In genomic region chr12:109946505-109946904, GRCh38 we compare ENCODE assay signal across 11 cellular contexts. TPM values are rescaled to one million over a fixed set of nuclear protein-coding genes. Genes with fewer than 3 reads are reported as not detected.
DNase-seq lines count a peak whose midpoint lies in the region; ATAC-seq and TF ChIP-seq lines count a peak whose summit lies in the region.
"Had no signal": no experiment of that assay in that cellular context is flagged by ENCODE, and none has a peak within 500 bp of the region (broad histone marks: within the 10 kb centered on the region; RNA-seq: fewer than 3 reads in every experiment).

No MANE protein-coding gene starts in this region.

- peak overlapping the region in 1 of 2 experiments; percentile 84 for H2BK12ac ChIP-seq in mesenchymal stem cell (ENCODE audit: low read length in 2 of 2)

- H3K4me3 ChIP-seq in left ventricle myocardium inferior: no peak overlapping the region
- no peak overlapping the region for H3K4me3 ChIP-seq in mesenchymal stem cell (ENCODE audit: insufficient read depth in 1 of 2, low read depth in 1 of 2, low read length in 2 of 2)
- no peak overlapping the region for H3K4me3 ChIP-seq in aorta (ENCODE audit: low read length in 2 of 2)
- H3K4me3 ChIP-seq in WERI-Rb-1 (ENCODE audit: low read depth, low read length): no peak overlapping the region

- peak overlapping the region; percentile 34 for H4K91ac ChIP-seq in mesenchymal stem cell (ENCODE audit: low read length)

- intact Hi-C loops in left ventricle myocardium inferior (cut with micrococcal nuclease): no loop called here
- intact Hi-C loops in left cardiac atrium (cut with DNase I): no loop called here
- intact Hi-C loops in aorta (cut with DNase I): no loop called here

- DNase-seq in left ventricle myocardium inferior (no peak), left cardiac atrium (no peak), mesenchymal stem cell (no peak), aorta (no peak), NCI-H1105 (lab: John Stamatoyannopoulos, UW) (no peak), WERI-Rb-1 (no peak)
- DNase-seq: activated CD8-positive, alpha-beta memory T cell treated with anti-CD3 and anti-CD28 coated beads for 24 hours; NCI-H446 had no signal

- no peak overlapping the region for H2BK120ac ChIP-seq in mesenchymal stem cell (ENCODE audit: low read depth, low read length)

- H3K27ac ChIP-seq in left ventricle myocardium inferior (replicated peaks) (peak overlapping the region; percentile 86), cingulate gyrus (ENCODE audit: low read depth, low read length) (peak overlapping the region; percentile 70), mesenchymal stem cell (ENCODE audit: low read length, poor library complexity, severe bottlenecking) (peak overlapping the region; percentile 48), aorta (ENCODE audit: low read depth in 1 of 2, low read length in 2 of 2) (peak overlapping the region in 1 of 2 donors; percentile 20), WERI-Rb-1 (no peak overlapping the region)
- H3K27ac ChIP-seq: C4-2B had no signal

- H4K8ac ChIP-seq in mesenchymal stem cell (ENCODE audit: low read length): peak overlapping the region; percentile 59

- H3K18ac ChIP-seq in mesenchymal stem cell (ENCODE audit: low read depth in 1 of 2, low read length in 2 of 2): no peak overlapping the region

- ATAC-seq in left cardiac atrium: no peak
- ATAC-seq in aorta (ENCODE audit: low FRiP score): peak; percentile 13
- ATAC-seq in HG02840 (IDR thresholded peaks at IDR 0.05; ENCODE audit: low FRiP score, unreplicated experiment): no peak

- no peak overlapping the region for H3K4me2 ChIP-seq in mesenchymal stem cell (ENCODE audit: low read length, poor library complexity, severe bottlenecking)

- peaks cover 76% of the 10 kb centered on the region for H3K4me1 ChIP-seq in left ventricle myocardium inferior
- peaks cover 24% of the 10 kb centered on the region for H3K4me1 ChIP-seq in mesenchymal stem cell (ENCODE audit: control insufficient read depth, insufficient read depth, low read depth, low read length)
- peaks cover 0 to 2% of the 10 kb centered on the region in 2 donors for H3K4me1 ChIP-seq in aorta (ENCODE audit: control insufficient read depth in 1 of 2, insufficient read depth in 2 of 2, low read length in 2 of 2)

- no peak overlapping the region for H2BK5ac ChIP-seq in mesenchymal stem cell (ENCODE audit: low read depth, low read length, poor library complexity, severe bottlenecking)

- WGBS in mesenchymal stem cell: 32% methylated on average over 5 of the region's 5 CpGs
- WGBS in aorta, 2 donors: 8 to 23% methylated on average over 5 of the region's 5 CpGs

- H3K9me3 ChIP-seq in left ventricle myocardium inferior (replicated peaks) (no peaks in the 10 kb centered on the region), mesenchymal stem cell (ENCODE audit: control insufficient read depth, low read length) (no peaks in the 10 kb centered on the region), aorta (ENCODE audit: control insufficient read depth, low read length) (no peaks in the 10 kb centered on the region), WERI-Rb-1 (ENCODE audit: severe bottlenecking) (no peaks in the 10 kb centered on the region)

- no peak overlapping the region for H3K9ac ChIP-seq in mesenchymal stem cell (ENCODE audit: low read length)

- H2AK5ac ChIP-seq in mesenchymal stem cell (ENCODE audit: low read length, severe bottlenecking): peak overlapping the region; percentile 98

- H3K23ac ChIP-seq in mesenchymal stem cell (ENCODE audit: low read length in 2 of 2): no peak overlapping the region

- H3K4ac ChIP-seq in mesenchymal stem cell (ENCODE audit: low read depth in 1 of 2, low read length in 2 of 2): no peak overlapping the region

- no peak overlapping the region for H2BK15ac ChIP-seq in mesenchymal stem cell (ENCODE audit: low read depth, poor library complexity, severe bottlenecking)

- no peak for TF ChIP-seq CTCF in left ventricle myocardium inferior (IDR thresholded peaks at IDR 0.05; ENCODE audit: borderline replicate concordance)
- TF ChIP-seq CTCF in WERI-Rb-1 (IDR thresholded peaks at IDR 0.05; ENCODE audit: low read depth, low read length): no peak

- H3K27me3 ChIP-seq in left ventricle myocardium inferior (ENCODE audit: low read depth) (no peaks in the 10 kb centered on the region), mesenchymal stem cell (ENCODE audit: control insufficient read depth in 1 of 2, insufficient read depth in 1 of 2, low read length in 2 of 2) (no peaks in the 10 kb centered on the region), aorta (ENCODE audit: control insufficient read depth in 1 of 2, insufficient read depth in 2 of 2, low read length in 1 of 2) (no peaks in the 10 kb centered on the region), WERI-Rb-1 (ENCODE audit: insufficient read depth, low read depth, severe bottlenecking) (no peaks in the 10 kb centered on the region)

- H3K36me3 ChIP-seq in left ventricle myocardium inferior: peaks cover 38% of the 10 kb centered on the region
- H3K36me3 ChIP-seq in mesenchymal stem cell (ENCODE audit: control insufficient read depth in 1 of 2, insufficient read depth in 2 of 2, low read depth in 1 of 2, low read length in 2 of 2): peaks cover 6 to 68% of the 10 kb centered on the region in 2 experiments
- peaks cover 0 to 1% of the 10 kb centered on the region in 2 donors for H3K36me3 ChIP-seq in aorta (ENCODE audit: control insufficient read depth in 1 of 2, insufficient read depth in 2 of 2, low read length in 1 of 2)
- H3K36me3 ChIP-seq in WERI-Rb-1: peaks cover 34% of the 10 kb centered on the region

- H3K79me1 ChIP-seq in mesenchymal stem cell (replicated peaks; ENCODE audit: low read length, poor library complexity, severe bottlenecking): peaks cover 11% of the 10 kb centered on the region

- H3K14ac ChIP-seq in mesenchymal stem cell (ENCODE audit: low read length in 2 of 2): no peak overlapping the region

- H2AFZ ChIP-seq in mesenchymal stem cell (ENCODE audit: low read depth, low read length): no peak overlapping the region

RNA-seq across cellular contexts. Expression of gene TCHP, which starts 46.4 kb away (rescaled TPM):
- 10.4 TPM for total RNA-seq in left ventricle myocardium inferior
- total RNA-seq in left cardiac atrium: 10 to 100 TPM; 10.9 to 11.5 TPM
- 8.0 TPM for polyA plus RNA-seq in mesenchymal stem cell (2013, experiment 1 of 2)
- polyA plus RNA-seq in mesenchymal stem cell (2013, experiment 2 of 2): 7.8 TPM
- total RNA-seq in aorta: 10 to 100 TPM in 1 of 2 donors, 1 to 10 TPM in 1; 9.8 to 21.1 TPM
- polyA plus RNA-seq in aorta: 10 to 100 TPM in 1 of 2 donors, 1 to 10 TPM in 1; 4.3 to 14.6 TPM

RNA-seq across cellular contexts. Expression of gene GIT2, which starts 49.7 kb away (rescaled TPM):
- total RNA-seq in left ventricle myocardium inferior (50.5 TPM), left cardiac atrium (10 to 100 TPM; 34.5 to 35.3 TPM), aorta (10 to 100 TPM; 54.3 to 78.0 TPM)
- polyA plus RNA-seq in mesenchymal stem cell (2013, experiment 1 of 2): 25.2 TPM
- 24.1 TPM for polyA plus RNA-seq in mesenchymal stem cell (2013, experiment 2 of 2)
- 10 to 100 TPM in 1 of 2 donors, 1 to 10 TPM in 1; 9.3 to 24.8 TPM for polyA plus RNA-seq in aorta

RNA-seq across cellular contexts. Expression of gene ANKRD13A, which starts 52.7 kb away (rescaled TPM):
- 20.0 TPM for total RNA-seq in left ventricle myocardium inferior
- total RNA-seq in left cardiac atrium: 10 to 100 TPM; 18.7 to 20.4 TPM
- 17.6 TPM for polyA plus RNA-seq in mesenchymal stem cell (2013, experiment 1 of 2)
- 18.0 TPM for polyA plus RNA-seq in mesenchymal stem cell (2013, experiment 2 of 2)
- 10 to 100 TPM; 50.0 to 61.9 TPM for total RNA-seq in aorta
- 10 to 100 TPM; 16.5 to 24.7 TPM for polyA plus RNA-seq in aorta
